8 cellular contexts compared by ENCODE assay signal in genomic region chr5:141507387-141508091, GRCh38. TPM values are rescaled to one million over a fixed set of nuclear protein-coding genes. Genes with fewer than 3 reads are reported as not detected.
DNase-seq lines count a peak whose midpoint lies in the region; ATAC-seq and TF ChIP-seq lines count a peak whose summit lies in the region.

No MANE protein-coding gene starts in this region.

- no peaks in the 10 kb centered on the region for H3F3A ChIP-seq in OCI-LY1 (ENCODE audit: insufficient read depth, low read length)

- no peaks in the 10 kb centered on the region for H3K9me3 Mint-ChIP-seq in activated CD4-positive, alpha-beta T cell treated with anti-CD3 and anti-CD28 coated beads, Interleukin-2, amount 10 ng/mL, durations not matched to agents 7 days and 5 days

- H2AFZ ChIP-seq in OCI-LY1 (ENCODE audit: low read length): no peak overlapping the region

- H4K20me1 ChIP-seq in OCI-LY1 (ENCODE audit: insufficient read depth, low read length): no peaks in the 10 kb centered on the region

- H3K9ac ChIP-seq in OCI-LY1 (ENCODE audit: low read length): peak overlapping the region; percentile 48

- peak overlapping the region; percentile 86 for H3K4me2 ChIP-seq in OCI-LY1 (ENCODE audit: low read length)

- no peaks in the 10 kb centered on the region for H3K27me3 Mint-ChIP-seq in activated CD4-positive, alpha-beta T cell treated with anti-CD3 and anti-CD28 coated beads, Interleukin-2, amount 10 ng/mL, durations not matched to agents 7 days and 5 days

- H3K4me1 ChIP-seq in HEK293 (ENCODE audit: control insufficient read depth, insufficient read depth, low read length) (no peaks in the 10 kb centered on the region), OCI-LY1 (ENCODE audit: insufficient read depth, low read length, severe bottlenecking) (peaks cover 75% of the 10 kb centered on the region)

- H3K27me3 ChIP-seq in OCI-LY1 (ENCODE audit: insufficient read depth, low read length): no peaks in the 10 kb centered on the region

- intact Hi-C loops in Right ventricle myocardium superior (cut with DNase I): no loop called here

- ATAC-seq in Right ventricle myocardium superior (ENCODE audit: poor library complexity): peak; percentile 49

- TF ChIP-seq CTCF in HEK293 (tag by site-specific recombination; IDR thresholded peaks at IDR 0.05) (no peak), OCI-LY1 (IDR thresholded peaks at IDR 0.05; ENCODE audit: low read length) (no peak)

- no peaks in the 10 kb centered on the region for H3K79me2 ChIP-seq in OCI-LY1 (ENCODE audit: insufficient read depth, low read length)

- H3K4me1 Mint-ChIP-seq in activated CD4-positive, alpha-beta T cell treated with anti-CD3 and anti-CD28 coated beads, Interleukin-2, amount 10 ng/mL, durations not matched to agents 7 days and 5 days: peaks cover 4% of the 10 kb centered on the region

- no peaks in the 10 kb centered on the region for H3K36me3 Mint-ChIP-seq in activated CD4-positive, alpha-beta T cell treated with anti-CD3 and anti-CD28 coated beads, Interleukin-2, amount 10 ng/mL, durations not matched to agents 7 days and 5 days (ENCODE audit: low read depth)

- H3K27ac ChIP-seq in HEK293 (ENCODE audit: extremely low read depth, low read depth, low read length): no peak overlapping the region
- H3K27ac ChIP-seq in OCI-LY1 (ENCODE audit: low read depth, low read length, poor library complexity, severe bottlenecking): peak overlapping the region; percentile 90
- peak overlapping the region; percentile 90 for H3K27ac ChIP-seq in temporal lobe (ENCODE audit: low read depth, low read length)

- no peak overlapping the region for H3K4me3 ChIP-seq in HEK293 (ENCODE audit: low read depth, low read length)
- peak overlapping the region; percentile 56 for H3K4me3 ChIP-seq in OCI-LY1 (ENCODE audit: low read depth, low read length, poor library complexity, severe bottlenecking)

- no peak overlapping the region for H3K4me3 Mint-ChIP-seq in activated CD4-positive, alpha-beta T cell treated with anti-CD3 and anti-CD28 coated beads, Interleukin-2, amount 10 ng/mL, durations not matched to agents 7 days and 5 days

- POLR2A ChIA-PET in HEK293 (lab: Yijun Ruan, JAX): no interaction called here
- POLR2A ChIA-PET in activated CD4-positive, alpha-beta T cell treated with anti-CD3 and anti-CD28 coated beads, Interleukin-2, amount 10 ng/mL, durations not matched to agents 7 days and 5 days (lab: Charles Lee): interaction anchor here (0.5 kb wide), 1 partner anchor 7 kb away, joined by 8 read pairs; no protein-coding TSS in a partner anchor

- H3K36me3 ChIP-seq in HEK293 (ENCODE audit: control insufficient read depth in 2 of 2, insufficient read depth in 1 of 2, low read length in 2 of 2) (peaks cover 0 to 9% of the 10 kb centered on the region in 2 experiments; a peak in 1 of 3 replicates), OCI-LY1 (ENCODE audit: insufficient read depth, low read length) (no peaks in the 10 kb centered on the region)

- CTCF ChIA-PET in HEK293 (lab: Yijun Ruan, JAX): interaction anchor here (0.6 to 2.0 kb wide), 5 partner anchors 15 to 546 kb away, joined by 3 to 11 read pairs (median 7); partner anchors contain the start of gene PCDHGA11
- CTCF ChIA-PET in activated CD4-positive, alpha-beta T cell treated with anti-CD3 and anti-CD28 coated beads, Interleukin-2, amount 10 ng/mL, durations not matched to agents 7 days and 5 days (lab: Charles Lee): interaction anchor here (0.8 to 2.7 kb wide), 8 partner anchors 10 to 180 kb away, joined by 3 to 7 read pairs (median 3); partner anchors contain the start of genes DIAPH1, PCDHGA12, PCDHGA4 and PCDHGC4

- DNase-seq in GM04504 (ENCODE audit: low read depth): peak; percentile 76
- peak; percentile 77 for DNase-seq in Right ventricle myocardium superior
- DNase-seq in activated T-cell treated with anti-CD3 and anti-CD28 coated beads, Interleukin-2, amount 50 U/mL, for 48 hours: no peak
- no peak for DNase-seq in activated CD8-positive, alpha-beta memory T cell treated with anti-CD3 and anti-CD28 coated beads, Interleukin-2, amount 50 U/mL, for 48 hours
- no peak for DNase-seq in activated CD4-positive, alpha-beta T cell treated with anti-CD3 and anti-CD28 coated beads, Interleukin-2, amount 10 ng/mL, durations not matched to agents 7 days and 5 days

- no peak overlapping the region for H3K27ac Mint-ChIP-seq in activated CD4-positive, alpha-beta T cell treated with anti-CD3 and anti-CD28 coated beads, Interleukin-2, amount 10 ng/mL, durations not matched to agents 7 days and 5 days

- no peaks in the 10 kb centered on the region for H3K9me2 ChIP-seq in OCI-LY1 (ENCODE audit: low read depth, low read length)

- no peaks in the 10 kb centered on the region for H3K9me3 ChIP-seq in HEK293 (ENCODE audit: control insufficient read depth, insufficient read depth, low read depth, low read length)
- no peaks in the 10 kb centered on the region for H3K9me3 ChIP-seq in OCI-LY1 (ENCODE audit: low read length)

TF ChIP-seq in HEK293, 187 proteins besides CTCF, POLR2A, EP300 and RAD21:
- TF ChIP-seq SETDB1 (IDR thresholded peaks at IDR 0.05; ENCODE audit: insufficient read length, low read length) (no peak), ZFHX2 (tag by site-specific recombination; conservative IDR thresholded peaks at IDR 0.05) (peak; percentile 28; the same call in 1 of the 2 replicates), EGR2 (tag by site-specific recombination; IDR thresholded peaks at IDR 0.05; ENCODE audit: low read depth) (peak; percentile 50)

RNA-seq across cellular contexts. Expression of gene PCDHGC5, which starts 18.7 kb away (rescaled TPM):
- 3.0 TPM for total RNA-seq in Right ventricle myocardium superior
- total RNA-seq in temporal lobe: 4.7 TPM
- total RNA-seq in activated CD4-positive, alpha-beta T cell treated with anti-CD3 and anti-CD28 coated beads, Interleukin-2, amount 10 ng/mL, durations not matched to agents 7 days and 5 days: not detected

RNA-seq across cellular contexts. Expression of gene PCDHGC4, which starts 22.7 kb away (rescaled TPM):
- 3.0 TPM for total RNA-seq in Right ventricle myocardium superior
- 87.3 TPM for total RNA-seq in temporal lobe
- total RNA-seq in activated CD4-positive, alpha-beta T cell treated with anti-CD3 and anti-CD28 coated beads, Interleukin-2, amount 10 ng/mL, durations not matched to agents 7 days and 5 days: not detected

RNA-seq across cellular contexts. Expression of gene PCDHGC3, which starts 31.8 kb away (rescaled TPM):
- total RNA-seq in Right ventricle myocardium superior (17.1 TPM), temporal lobe (45.7 TPM)
- total RNA-seq in activated CD4-positive, alpha-beta T cell treated with anti-CD3 and anti-CD28 coated beads, Interleukin-2, amount 10 ng/mL, durations not matched to agents 7 days and 5 days: not detected

Comparison
In these comparisons a context has a peak if more than half of its experiments do, and no peak if none do; other contexts are left out.
1. DNase-seq: peak in GM04504 (single experiment) and Right ventricle myocardium superior (single experiment); none in activated T-cell treated with anti-CD3 and anti-CD28 coated beads, Interleukin-2, amount 50 U/mL, for 48 hours (0 of 2), activated CD8-positive, alpha-beta memory T cell treated with anti-CD3 and anti-CD28 coated beads, Interleukin-2, amount 50 U/mL, for 48 hours (single experiment) and activated CD4-positive, alpha-beta T cell treated with anti-CD3 and anti-CD28 coated beads, Interleukin-2, amount 10 ng/mL, durations not matched to agents 7 days and 5 days (single experiment).
2. RNA of gene PCDHGC4, which starts 22.7 kb away (total RNA-seq): 87.3 TPM in temporal lobe (single experiment); 3.0 TPM in Right ventricle myocardium superior (single experiment) and not detected in activated CD4-positive, alpha-beta T cell treated with anti-CD3 and anti-CD28 coated beads, Interleukin-2, amount 10 ng/mL, durations not matched to agents 7 days and 5 days; every median in the first group is over 10 times any median in the second.
3. RNA of gene PCDHGC3, which starts 31.8 kb away (total RNA-seq): 45.7 TPM in temporal lobe (single experiment) and 17.1 TPM in Right ventricle myocardium superior (single experiment); not detected in activated CD4-positive, alpha-beta T cell treated with anti-CD3 and anti-CD28 coated beads, Interleukin-2, amount 10 ng/mL, durations not matched to agents 7 days and 5 days; every median in the first group is over 10 times any median in the second.